In the genomic region with DNA sequence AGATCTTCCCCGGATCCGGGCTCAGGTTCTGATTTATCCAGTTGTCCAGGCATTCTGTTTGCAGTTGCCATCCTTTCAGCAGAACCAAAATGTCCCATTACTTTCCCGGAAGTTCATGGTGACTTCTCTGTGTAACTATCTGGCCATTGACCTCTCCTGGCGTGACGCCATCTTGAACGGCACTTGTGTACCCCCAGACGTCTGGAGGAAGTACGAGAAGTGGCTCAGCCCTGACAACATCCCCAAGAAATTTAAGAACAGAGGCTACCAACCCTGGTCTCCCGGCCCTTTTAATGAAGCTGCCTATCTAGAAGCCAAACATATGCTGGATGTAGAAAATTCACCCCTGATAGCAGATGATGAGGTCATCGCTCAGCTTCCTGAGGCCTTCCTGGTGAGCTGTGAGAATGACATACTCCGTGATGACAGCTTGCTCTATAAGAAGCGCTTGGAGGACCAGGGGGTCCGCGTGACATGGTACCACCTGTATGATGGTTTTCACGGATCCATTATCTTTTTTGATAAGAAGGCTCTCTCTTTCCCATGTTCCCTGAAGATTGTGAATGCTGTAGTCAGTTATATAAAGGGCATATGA, we compare ENCODE assay signal across 32 cellular contexts. TPM values are rescaled to one million over a fixed set of nuclear protein-coding genes. Genes with fewer than 3 reads are reported as not detected.
"Had no signal": no experiment of that assay in that cellular context is flagged by ENCODE, and none has a peak within 500 bp of the region (broad histone marks: within the 10 kb centered on the region; RNA-seq: fewer than 3 reads in every experiment).

No MANE protein-coding gene starts in this region.

- H3K4me3 Mint-ChIP-seq: activated CD4-positive, alpha-beta memory T cell treated with anti-CD3 and anti-CD28 coated beads, Interleukin-2, amount 10 ng/mL, durations not matched to agents 7 days and 5 days; activated CD4-positive, alpha-beta T cell treated with anti-CD3 and anti-CD28 coated beads, Interleukin-2, amount 10 ng/mL, durations not matched to agents 7 days and 5 days; activated naive CD4-positive, alpha-beta T cell treated with anti-CD3 and anti-CD28 coated beads, Interleukin-2, amount 50 U/mL, for 24 hours; activated naive CD8-positive, alpha-beta T cell treated with anti-CD3 and anti-CD28 coated beads, Interleukin-2, amount 50 U/mL, for 24 hours; activated T-cell treated with anti-CD3 and anti-CD28 coated beads, Interleukin-2, amount 50 U/mL, for 4 hours; activated T-helper 17 cell treated with anti-CD3 and anti-CD28 coated beads, Interleukin-2, amount 50 U/mL, for 72 hours; immature natural killer cell; mesothelial cell of epicardium; naive B cell; T-helper 17 cell had no signal

- FAIRE-seq: bronchial epithelial cell, urothelium cell line had no signal

- H3K4me3 ChIP-seq: colonic mucosa, dorsolateral prefrontal cortex, left ventricle myocardium inferior, ovary, right lobe of liver, testis, transverse colon had no signal

- DNase-seq: activated CD4-positive, alpha-beta memory T cell treated with anti-CD3 and anti-CD28 coated beads, Interleukin-2, amount 10 ng/mL, durations not matched to agents 7 days and 5 days; activated CD4-positive, alpha-beta T cell treated with anti-CD3 and anti-CD28 coated beads, Interleukin-2, amount 10 ng/mL, durations not matched to agents 7 days and 5 days; activated CD4-positive, CD25-positive, alpha-beta regulatory T cell treated with anti-CD3 and anti-CD28 coated beads, Interleukin-2, amount 50 U/mL, for 72 hours; activated naive CD8-positive, alpha-beta T cell treated with anti-CD3 and anti-CD28 coated beads, Interleukin-2, amount 50 U/mL, for 24 hours; activated T-cell treated with anti-CD3 and anti-CD28 coated beads, Interleukin-2, amount 50 U/mL, for 4 hours; colonic mucosa; dorsolateral prefrontal cortex; effector memory CD4-positive, alpha-beta T cell; erythroblast; head of caudate nucleus; hypothalamus; immature natural killer cell; kidney glomerular epithelial cell; left ventricle myocardium inferior; naive B cell; right lobe of liver; stimulated activated CD4-positive, alpha-beta T cell treated with anti-CD3 and anti-CD28 coated beads, Interleukin-4, amount 100 ng/mL, for 1 hour; stimulated activated naive CD8-positive, alpha-beta T cell treated with anti-CD3 and anti-CD28 coated beads, Interleukin-15, Interleukin-2, amounts not matched to agents 100 U/mL and 50 U/mL, for 24 hours; T-helper 17 cell; testis; transverse colon had no signal

- H3K9me3 Mint-ChIP-seq: activated naive CD4-positive, alpha-beta T cell treated with anti-CD3 and anti-CD28 coated beads, Interleukin-2, amount 50 U/mL, for 24 hours; activated naive CD8-positive, alpha-beta T cell treated with anti-CD3 and anti-CD28 coated beads, Interleukin-2, amount 50 U/mL, for 24 hours; activated T-helper 17 cell treated with anti-CD3 and anti-CD28 coated beads, Interleukin-2, amount 50 U/mL, for 72 hours; immature natural killer cell had no signal

- H3K4me1 Mint-ChIP-seq: activated CD4-positive, alpha-beta memory T cell treated with anti-CD3 and anti-CD28 coated beads, Interleukin-2, amount 10 ng/mL, durations not matched to agents 7 days and 5 days; activated CD4-positive, alpha-beta T cell treated with anti-CD3 and anti-CD28 coated beads, Interleukin-2, amount 10 ng/mL, durations not matched to agents 7 days and 5 days; activated naive CD4-positive, alpha-beta T cell treated with anti-CD3 and anti-CD28 coated beads, Interleukin-2, amount 50 U/mL, for 24 hours; activated naive CD8-positive, alpha-beta T cell treated with anti-CD3 and anti-CD28 coated beads, Interleukin-2, amount 50 U/mL, for 24 hours; activated T-helper 17 cell treated with anti-CD3 and anti-CD28 coated beads, Interleukin-2, amount 50 U/mL, for 72 hours; immature natural killer cell; naive B cell; T-helper 17 cell had no signal

- H3K36me3 Mint-ChIP-seq: activated naive CD4-positive, alpha-beta T cell treated with anti-CD3 and anti-CD28 coated beads, Interleukin-2, amount 50 U/mL, for 24 hours; immature natural killer cell had no signal

- H3K4me1 ChIP-seq: colonic mucosa, testis, transverse colon had no signal

- H3K27ac ChIP-seq: colonic mucosa, dorsolateral prefrontal cortex, left ventricle myocardium inferior, ovary, right lobe of liver, testis, transverse colon had no signal

- H3K36me3 ChIP-seq: colonic mucosa, left ventricle myocardium inferior, ovary, right lobe of liver, transverse colon had no signal

- H3K27me3 Mint-ChIP-seq: activated naive CD4-positive, alpha-beta T cell treated with anti-CD3 and anti-CD28 coated beads, Interleukin-2, amount 50 U/mL, for 24 hours; progenitor cell of endocrine pancreas had no signal

- ATAC-seq: activated naive CD8-positive, alpha-beta T cell treated with anti-CD3 and anti-CD28 coated beads, Interleukin-2, amount 50 U/mL, for 24 hours; activated T-cell treated with anti-CD3 and anti-CD28 coated beads, Interleukin-2, amount 50 U/mL, for 4 hours; activated T-helper 17 cell treated with anti-CD3 and anti-CD28 coated beads, Interleukin-2, amount 50 U/mL, for 72 hours; stimulated activated naive CD8-positive, alpha-beta T cell treated with anti-CD3 and anti-CD28 coated beads, Interleukin-15, Interleukin-2, amounts not matched to agents 100 U/mL and 50 U/mL, for 24 hours; T-helper 17 cell had no signal

- H3K27me3 ChIP-seq: colonic mucosa, dorsolateral prefrontal cortex, ovary, right lobe of liver, testis, transverse colon had no signal

- H3K9me3 ChIP-seq: colonic mucosa, ovary, right lobe of liver, testis had no signal

- H3K27ac Mint-ChIP-seq: activated CD4-positive, alpha-beta memory T cell treated with anti-CD3 and anti-CD28 coated beads, Interleukin-2, amount 10 ng/mL, durations not matched to agents 7 days and 5 days; activated CD4-positive, alpha-beta T cell treated with anti-CD3 and anti-CD28 coated beads, Interleukin-2, amount 10 ng/mL, durations not matched to agents 7 days and 5 days; activated naive CD4-positive, alpha-beta T cell treated with anti-CD3 and anti-CD28 coated beads, Interleukin-2, amount 50 U/mL, for 24 hours; activated naive CD8-positive, alpha-beta T cell treated with anti-CD3 and anti-CD28 coated beads, Interleukin-2, amount 50 U/mL, for 24 hours; activated T-helper 17 cell treated with anti-CD3 and anti-CD28 coated beads, Interleukin-2, amount 50 U/mL, for 72 hours; immature natural killer cell; mesothelial cell of epicardium; naive B cell; progenitor cell of endocrine pancreas; T-helper 17 cell had no signal

RNA-seq across cellular contexts. Expression of a gene that starts 22.4 kb away (rescaled TPM):
- total RNA-seq: activated CD4-positive, alpha-beta memory T cell treated with anti-CD3 and anti-CD28 coated beads, Interleukin-2, amount 10 ng/mL, durations not matched to agents 7 days and 5 days; activated CD4-positive, alpha-beta T cell treated with anti-CD3 and anti-CD28 coated beads, Interleukin-2, amount 10 ng/mL, durations not matched to agents 7 days and 5 days; activated T-cell treated with anti-CD3 and anti-CD28 coated beads, Interleukin-2, amount 50 U/mL, for 4 hours; activated T-helper 17 cell treated with anti-CD3 and anti-CD28 coated beads, Interleukin-2, amount 50 U/mL, for 72 hours; bronchial epithelial cell; colonic mucosa; dorsolateral prefrontal cortex; left ventricle myocardium inferior; ovary; renal cortical epithelial cell; right lobe of liver; skeletal muscle tissue; T-helper 17 cell; testis; transverse colon had no signal
- polyA plus RNA-seq: immature natural killer cell, neural cell had no signal

RNA-seq across cellular contexts. Expression of a gene that starts 49.7 kb away (rescaled TPM):
- total RNA-seq: activated CD4-positive, alpha-beta memory T cell treated with anti-CD3 and anti-CD28 coated beads, Interleukin-2, amount 10 ng/mL, durations not matched to agents 7 days and 5 days; activated CD4-positive, alpha-beta T cell treated with anti-CD3 and anti-CD28 coated beads, Interleukin-2, amount 10 ng/mL, durations not matched to agents 7 days and 5 days; activated T-cell treated with anti-CD3 and anti-CD28 coated beads, Interleukin-2, amount 50 U/mL, for 4 hours; activated T-helper 17 cell treated with anti-CD3 and anti-CD28 coated beads, Interleukin-2, amount 50 U/mL, for 72 hours; bronchial epithelial cell; colonic mucosa; dorsolateral prefrontal cortex; fibroblast of villous mesenchyme; left ventricle myocardium inferior; mesothelial cell of epicardium; ovary; progenitor cell of endocrine pancreas; renal cortical epithelial cell; right lobe of liver; skeletal muscle tissue; T-helper 17 cell; testis; transverse colon had no signal
- polyA plus RNA-seq: immature natural killer cell, neural cell, ovary had no signal
